ENCODE assay signal across 9 cellular contexts in genomic region chr12:131116437-131117117, GRCh38.
A peak's percentile ranks its signal among the peaks of the same experiment; 100 is the strongest.
DNase-seq lines count a peak whose midpoint lies in the region; ATAC-seq and TF ChIP-seq lines count a peak whose summit lies in the region.
"Had no signal": no experiment of that assay in that cellular context is flagged by ENCODE, and none has a peak within 500 bp of the region (broad histone marks: within the 10 kb centered on the region; RNA-seq: fewer than 3 reads in every experiment).

No MANE protein-coding gene starts in this region.

- H3K4me1 ChIP-seq in HCT116 (ENCODE audit: control insufficient read depth in 1 of 2, insufficient read depth in 2 of 2, low read length in 2 of 2) (peaks cover 0 to 11% of the 10 kb centered on the region in 2 experiments; a peak in 2 of 4 replicates), lung (ENCODE audit: control insufficient read depth in 2 of 2, insufficient read depth in 2 of 2, low read length in 2 of 2) (peaks cover 0 to 10% of the 10 kb centered on the region in 2 donors)

- no peak overlapping the region for H2AFZ ChIP-seq in HCT116 (ENCODE audit: low read depth, low read length, poor library complexity, severe bottlenecking)

- peak; percentile 78 for TF ChIP-seq RAD21 in HCT116 (IDR thresholded peaks at IDR 0.05; ENCODE audit: low read depth)

- POLR2A ChIA-PET in HCT116 (lab: Charles Lee), result no interaction called here

- WGBS in lung, 2 donors, result 55 to 65% methylated on average over 15 of the region's 15 CpGs

- H3K79me2 ChIP-seq in HCT116 (ENCODE audit: insufficient read depth, low read length), result no peaks in the 10 kb centered on the region

- H3K36me3 ChIP-seq in HCT116 (ENCODE audit: control insufficient read depth in 1 of 2, insufficient read depth in 2 of 2, low read length in 2 of 2) (no peaks in the 10 kb centered on the region), lung (ENCODE audit: control insufficient read depth in 2 of 2, insufficient read depth in 2 of 2, low read length in 2 of 2) (peaks cover 0 to 7% of the 10 kb centered on the region in 2 donors)

- no TSS peak for BruUV-seq in HCT116 (replicated peaks; lab: Mats Ljungman, UMichigan)

- intact Hi-C loops in HCT116 (cut with micrococcal nuclease), result no loop called here

- H3K27ac ChIP-seq in HCT116 (ENCODE audit: low read depth, low read length), result no peak overlapping the region
- H3K27ac ChIP-seq in lung (ENCODE audit: low read depth in 1 of 2, low read length in 1 of 2), result peak overlapping the region in 1 of 2 donors; percentile 37

- no peak overlapping the region for H3K4me2 ChIP-seq in HCT116 (ENCODE audit: low read length)

- no peaks in the 10 kb centered on the region for H3K9me2 ChIP-seq in HCT116 (ENCODE audit: insufficient read depth)

- ATAC-seq in HCT116, result peak; percentile 84
- peak; percentile 31 for ATAC-seq in lung (ENCODE audit: insufficient read depth, low FRiP score)
- no peak for ATAC-seq in HG03565 (IDR thresholded peaks at IDR 0.05; ENCODE audit: unreplicated experiment)

- H3K9me3 ChIP-seq in HCT116 (ENCODE audit: control insufficient read depth in 1 of 2, insufficient read depth in 1 of 2, low read depth in 1 of 2, low read length in 2 of 2) (no peaks in the 10 kb centered on the region), lung (ENCODE audit: control insufficient read depth in 2 of 2, insufficient read depth in 1 of 2, low read length in 1 of 2) (no peaks in the 10 kb centered on the region)

- no peaks in the 10 kb centered on the region for H3K27me3 ChIP-seq in HCT116 (ENCODE audit: insufficient read depth, low read length)
- H3K27me3 ChIP-seq in lung (ENCODE audit: control insufficient read depth, insufficient read depth), result no peaks in the 10 kb centered on the region

- RAD21 ChIA-PET in HCT116 (lab: Charles Lee; ENCODE audit: low non-redundant PET in 1 of 2, low total read pairs in 2 of 2, uncharacterized antibody in 2 of 2, unreplicated experiment in 2 of 2), result interaction anchor here (1.3 to 2.6 kb wide), 4 partner anchors 16 to 338 kb away, joined by 3 to 10 read pairs (median 6); no protein-coding TSS in a partner anchor

- peak; percentile 48 for DNase-seq in AG08395 (ENCODE audit: low spot score)
- no peak for DNase-seq in HCT116 (ENCODE audit: low read depth, low spot score)
- peak; percentile 12 to 44 for DNase-seq in cardiac fibroblast (ENCODE audit: low read depth in 2 of 2)
- DNase-seq in lung (ENCODE audit: low spot score), result no peak
- no peak for DNase-seq in NCI-H748 treated with DMSO at 0.1 percent for 48 hours (lab: John Stamatoyannopoulos, UW)
- no peak for DNase-seq in NOMO-1 treated with DMSO at 0.1 percent for 48 hours (lab: John Stamatoyannopoulos, UW; ENCODE audit: unreplicated experiment)
- DNase-seq in ureter (ENCODE audit: low spot score), result no peak
- DNase-seq: activated naive CD4-positive, alpha-beta T cell had no signal

- H3K9ac ChIP-seq in HCT116 (ENCODE audit: low read length), result no peak overlapping the region

- H4K20me1 ChIP-seq in HCT116 (ENCODE audit: insufficient read depth), result no peaks in the 10 kb centered on the region

- CTCF ChIA-PET in HCT116 (lab: Charles Lee), result interaction anchor here (0.8 to 4.1 kb wide), 6 partner anchors 10 to 714 kb away, joined by 3 to 21 read pairs (median 4); no protein-coding TSS in a partner anchor

- no peak for TF ChIP-seq POLR2A in HCT116 (IDR thresholded peaks at IDR 0.05; ENCODE audit: borderline replicate concordance, extremely low read depth, insufficient read depth, insufficient read length)

- H3K4me3 ChIP-seq in HCT116 (replicated peaks in 1 of 2; ENCODE audit: low read depth in 1 of 2, low read length in 2 of 2), result no peak overlapping the region
- H3K4me3 ChIP-seq in cardiac fibroblast (replicated peaks in 1 of 2; ENCODE audit: low read depth in 2 of 2, low read length in 2 of 2), result no peak overlapping the region
- H3K4me3 ChIP-seq in lung, result no peak overlapping the region

- TF ChIP-seq CTCF in HCT116 (IDR thresholded peaks at IDR 0.05 in 2 of 3, conservative IDR thresholded peaks at IDR 0.05 in 1 of 3; ENCODE audit: borderline replicate concordance in 1 of 3, insufficient read depth in 1 of 3, low read depth in 2 of 3, low read length in 2 of 3), result peak; percentile 62 to 74 (median 71)
- no peak for TF ChIP-seq CTCF in cardiac fibroblast (IDR thresholded peaks at IDR 0.05; ENCODE audit: low read depth, low read length)
- no peak for TF ChIP-seq CTCF in lung (IDR thresholded peaks at IDR 0.05; ENCODE audit: control extremely low read depth, extremely low read depth)

TF ChIP-seq in HCT116, 20 proteins besides CTCF, POLR2A, EP300 and RAD21:
- TF ChIP-seq SRF (IDR thresholded peaks at IDR 0.05; ENCODE audit: low read depth) (no peak), ZFX (IDR thresholded peaks at IDR 0.05) (no peak), YY1 (IDR thresholded peaks at IDR 0.05; ENCODE audit: extremely low read depth, insufficient replicate concordance, low read depth, low read length) (no peak), ZNF274 (IDR thresholded peaks at IDR 0.05; ENCODE audit: low read depth, low read length) (no peak), MAX (IDR thresholded peaks at IDR 0.05) (no peak), FOSL1 (IDR thresholded peaks at IDR 0.05; ENCODE audit: low read depth) (no peak), ATF3 (IDR thresholded peaks at IDR 0.05) (no peak), ELF1 (IDR thresholded peaks at IDR 0.05; ENCODE audit: borderline replicate concordance, low read depth) (no peak), REST (IDR thresholded peaks at IDR 0.05; ENCODE audit: low read depth) (no peak), EZH2phosphoT487 (IDR thresholded peaks at IDR 0.05; ENCODE audit: borderline replicate concordance) (no peak), ZBTB33 (IDR thresholded peaks at IDR 0.05; ENCODE audit: extremely low read depth, insufficient replicate concordance, low read length) (no peak), JUND (IDR thresholded peaks at IDR 0.05) (no peak), SIN3A (IDR thresholded peaks at IDR 0.05; ENCODE audit: low read depth) (no peak), EZH2 (IDR thresholded peaks at IDR 0.05) (no peak)

Comparison
In these comparisons a context has a peak if more than half of its experiments do, and no peak if none do; other contexts are left out.
1. DNase-seq: peak in AG08395 (single experiment) and cardiac fibroblast (2 of 2); none in HCT116 (single experiment), lung (single experiment), NCI-H748 treated with DMSO at 0.1 percent for 48 hours (single experiment), NOMO-1 treated with DMSO at 0.1 percent for 48 hours (single experiment) and ureter (single experiment).
2. CTCF ChIP-seq: peak in HCT116 (3 of 3); none in cardiac fibroblast (single experiment) and lung (single experiment).